ENCODE assay signal across 23 cellular contexts in genomic region chr15:23003736-23004135, GRCh38.
"Had no signal": no experiment of that assay in that cellular context is flagged by ENCODE, and none has a peak within 500 bp of the region (broad histone marks: within the 10 kb centered on the region; RNA-seq: fewer than 3 reads in every experiment).

No MANE protein-coding gene starts in this region.

- H3K9me3 Mint-ChIP-seq: memory B cell; naive B cell; natural killer cell treated with Interleukin-12 subunit alpha and Interleukin-12 subunit beta and Interleukin-15 and Interleukin-18, amount 100 ng/mL, for 72 hours; neural crest cell; stimulated activated effector memory CD8-positive, alpha-beta T cell treated with anti-CD3 and anti-CD28 coated beads, Interleukin-12 subunit alpha, Interleukin-12 subunit beta, amount 100 ng/mL, for 72 hours had no signal

- H3K4me3 ChIP-seq: colonic mucosa, esophagus squamous epithelium, gastrocnemius medialis, lung, right lobe of liver, smooth muscle cell, stomach, thyroid gland, vagina had no signal

- ATAC-seq: gastrocnemius medialis; natural killer cell treated with Interleukin-12 subunit alpha and Interleukin-12 subunit beta and Interleukin-15 and Interleukin-18, amount 100 ng/mL, for 72 hours; stimulated activated effector memory CD8-positive, alpha-beta T cell treated with anti-CD3 and anti-CD28 coated beads, Interleukin-12 subunit alpha, Interleukin-12 subunit beta, amount 100 ng/mL, for 72 hours had no signal

- H3K4me1 ChIP-seq: colonic mucosa, esophagus squamous epithelium, gastrocnemius medialis, parathyroid adenoma, stomach, thyroid gland, vagina had no signal

- H3K4me1 Mint-ChIP-seq: memory B cell; naive B cell; neural crest cell; stimulated activated effector memory CD8-positive, alpha-beta T cell treated with anti-CD3 and anti-CD28 coated beads, Interleukin-12 subunit alpha, Interleukin-12 subunit beta, amount 100 ng/mL, for 72 hours had no signal

- H3K27me3 Mint-ChIP-seq: memory B cell; naive B cell; natural killer cell treated with Interleukin-12 subunit alpha and Interleukin-12 subunit beta and Interleukin-15 and Interleukin-18, amount 100 ng/mL, for 72 hours; progenitor cell of endocrine pancreas had no signal

- H3K4me3 Mint-ChIP-seq: memory B cell; naive B cell; natural killer cell treated with Interleukin-12 subunit alpha and Interleukin-12 subunit beta and Interleukin-15 and Interleukin-18, amount 100 ng/mL, for 72 hours; neural crest cell; stimulated activated effector memory CD8-positive, alpha-beta T cell treated with anti-CD3 and anti-CD28 coated beads, Interleukin-12 subunit alpha, Interleukin-12 subunit beta, amount 100 ng/mL, for 72 hours had no signal

- H3K27ac Mint-ChIP-seq: memory B cell; naive B cell; natural killer cell treated with Interleukin-12 subunit alpha and Interleukin-12 subunit beta and Interleukin-15 and Interleukin-18, amount 100 ng/mL, for 72 hours; progenitor cell of endocrine pancreas; stimulated activated effector memory CD8-positive, alpha-beta T cell treated with anti-CD3 and anti-CD28 coated beads, Interleukin-12 subunit alpha, Interleukin-12 subunit beta, amount 100 ng/mL, for 72 hours had no signal

- DNase-seq: colonic mucosa; dermis blood vessel endothelial cell; effector memory CD4-positive, alpha-beta T cell; erythroblast; esophagus squamous epithelium; gastrocnemius medialis; naive B cell; right lobe of liver; stimulated activated CD4-positive, alpha-beta T cell treated with anti-CD3 and anti-CD28 coated beads, Interleukin-2, amount 100 ng/mL, for 24 hours; stimulated activated CD4-positive, alpha-beta T cell treated with anti-CD3 and anti-CD28 coated beads, Interleukin-4, amount 100 ng/mL, for 24 hours; stimulated activated naive CD4-positive, alpha-beta T cell treated with Interleukin-2 at 50 U/mL for 16 hours; stomach; thyroid gland had no signal

- H3K27me3 ChIP-seq: colonic mucosa, esophagus squamous epithelium, gastrocnemius medialis, neutrophil, right lobe of liver, stomach, thyroid gland, vagina had no signal

- H3K27ac ChIP-seq: colonic mucosa, esophagus squamous epithelium, gastrocnemius medialis, neutrophil, parathyroid adenoma, right lobe of liver, stomach, thyroid gland, vagina had no signal
